ENCODE assay signal across 1 cellular context in genomic region chr11:2929880-2930704, GRCh38.
TF ChIP-seq lines count a peak whose summit lies in the region.

No MANE protein-coding gene starts in this region.

TF ChIP-seq in HEK293, 187 proteins besides CTCF, POLR2A, EP300 and RAD21 (continued from another document and continues in another):
- TF ChIP-seq ZNF280D (tag by site-specific recombination; IDR thresholded peaks at IDR 0.05) (0 out of 2 replicates have a peak, but pooled peaks have one; percentile 26), MEIS1 (CRISPR knock-in tag; IDR thresholded peaks at IDR 0.05; ENCODE audit: borderline replicate concordance) (no peak), ZNF837 (tag by site-specific recombination; IDR thresholded peaks at IDR 0.05) (no peak), ZNF350 (tag by site-specific recombination; IDR thresholded peaks at IDR 0.05) (no peak), HOXC10 (CRISPR knock-in tag; IDR thresholded peaks at IDR 0.05) (no peak), ZXDB (tag by site-specific recombination; IDR thresholded peaks at IDR 0.05) (0 out of 2 replicates have a peak, but pooled peaks have one; percentile 40), ZNF311 (tag by site-specific recombination; IDR thresholded peaks at IDR 0.05; ENCODE audit: borderline replicate concordance) (no peak), ZNF138 (tag by site-specific recombination; IDR thresholded peaks at IDR 0.05; ENCODE audit: borderline replicate concordance) (no peak), ZNF707 (tag by site-specific recombination; IDR thresholded peaks at IDR 0.05) (no peak), ZBTB17 (tag by site-specific recombination; IDR thresholded peaks at IDR 0.05) (peak; percentile 82), GLIS1 (tag by site-specific recombination; IDR thresholded peaks at IDR 0.05) (peak; percentile 15; the same call in 1 of the 2 replicates), ZNF223 (tag by site-specific recombination; IDR thresholded peaks at IDR 0.05) (no peak), PBX3 (CRISPR knock-in tag; IDR thresholded peaks at IDR 0.05) (no peak), GLIS2 (tag by site-specific recombination; IDR thresholded peaks at IDR 0.05) (peak; percentile 43), BCL11B (tag by site-specific recombination; IDR thresholded peaks at IDR 0.05; ENCODE audit: low read depth) (no peak), RBAK (tag by site-specific recombination; IDR thresholded peaks at IDR 0.05) (no peak), TCF7L2 (IDR thresholded peaks at IDR 0.05; ENCODE audit: borderline replicate concordance, low read depth, low read length) (no peak), KLF7 (tag by site-specific recombination; IDR thresholded peaks at IDR 0.05; ENCODE audit: borderline replicate concordance) (0 out of 2 replicates have a peak, but pooled peaks have one; percentile 44), ZNF48 (tag by site-specific recombination; IDR thresholded peaks at IDR 0.05) (no peak), PRDM10 (tag by site-specific recombination; IDR thresholded peaks at IDR 0.05) (no peak), OVOL3 (tag by site-specific recombination; IDR thresholded peaks at IDR 0.05) (no peak), ZBTB11 (tag by site-specific recombination; conservative IDR thresholded peaks at IDR 0.05; ENCODE audit: low read depth) (no peak), ZNF274 (IDR thresholded peaks at IDR 0.05; ENCODE audit: low read length) (no peak), ZNF274 (tag by site-specific recombination; IDR thresholded peaks at IDR 0.05; ENCODE audit: borderline replicate concordance) (no peak), KLF17 (tag by site-specific recombination; IDR thresholded peaks at IDR 0.05) (0 out of 2 replicates have a peak, but pooled peaks have one; percentile 53), ZFP41 (tag by site-specific recombination; IDR thresholded peaks at IDR 0.05; ENCODE audit: borderline replicate concordance) (no peak), ZSCAN30 (tag by site-specific recombination; IDR thresholded peaks at IDR 0.05) (no peak), KLF1 (tag by site-specific recombination; IDR thresholded peaks at IDR 0.05) (no peak), MZF1 (tag by site-specific recombination; IDR thresholded peaks at IDR 0.05; ENCODE audit: borderline replicate concordance) (no peak), BCL11A (tag by site-specific recombination; IDR thresholded peaks at IDR 0.05; ENCODE audit: low read depth) (no peak), PRDM6 (tag by site-specific recombination; IDR thresholded peaks at IDR 0.05) (no peak), ZNF211 (tag by site-specific recombination; IDR thresholded peaks at IDR 0.05; ENCODE audit: low read depth) (no peak), ZNF664 (tag by site-specific recombination; IDR thresholded peaks at IDR 0.05) (no peak), ZNF10 (tag by site-specific recombination; IDR thresholded peaks at IDR 0.05) (no peak), ZNF341 (tag by site-specific recombination; IDR thresholded peaks at IDR 0.05; ENCODE audit: low read depth) (0 out of 2 replicates have a peak, but pooled peaks have one; percentile 53), ZFP69B (tag by site-specific recombination; IDR thresholded peaks at IDR 0.05) (no peak), ZNF19 (tag by site-specific recombination; IDR thresholded peaks at IDR 0.05; ENCODE audit: low read depth) (no peak), ZBTB26 (tag by site-specific recombination; optimal IDR thresholded peaks at IDR 0.05) (peak; percentile 12), ZNF692 (tag by site-specific recombination; IDR thresholded peaks at IDR 0.05) (no peak), PATZ1 (tag by site-specific recombination; IDR thresholded peaks at IDR 0.05) (peak; percentile 67), SP7 (tag by site-specific recombination; IDR thresholded peaks at IDR 0.05) (peak; percentile 57), ZNF596 (tag by site-specific recombination; IDR thresholded peaks at IDR 0.05) (no peak)
